9 cellular contexts compared by ENCODE assay signal in the genomic region with DNA sequence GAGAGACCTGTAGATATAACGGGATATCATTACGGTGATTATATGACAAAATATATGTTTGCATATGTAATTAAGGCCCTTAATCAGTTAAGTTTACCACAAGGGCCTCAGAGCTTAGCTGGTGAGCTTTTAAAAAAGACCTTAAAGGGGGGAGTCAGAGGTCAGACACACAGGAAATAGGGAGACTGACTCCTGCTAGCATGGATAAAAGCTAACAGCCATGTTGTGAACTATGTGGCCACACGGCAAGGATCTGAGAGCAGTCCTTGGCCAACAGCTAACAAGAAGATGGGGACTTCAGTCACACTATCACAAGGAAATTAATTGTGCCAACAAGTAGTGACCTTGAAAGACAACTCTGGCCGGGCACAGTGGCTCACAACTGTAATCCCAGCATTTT. TPM values are rescaled to one million over a fixed set of nuclear protein-coding genes. Genes with fewer than 3 reads are reported as not detected.
A peak's percentile ranks its signal among the peaks of the same experiment; 100 is the strongest.
DNase-seq lines count a peak whose midpoint lies in the region; ATAC-seq and TF ChIP-seq lines count a peak whose summit lies in the region.
"Had no signal": no experiment of that assay in that cellular context is flagged by ENCODE, and none has a peak within 500 bp of the region (broad histone marks: within the 10 kb centered on the region; RNA-seq: fewer than 3 reads in every experiment).

No MANE protein-coding gene starts in this region.

- no peak for TF ChIP-seq CTCF in RWPE1 (conservative IDR thresholded peaks at IDR 0.05; ENCODE audit: low read depth)

- H3K27ac ChIP-seq in RWPE1 = peak overlapping the region; percentile 45
- peak overlapping the region; percentile 43 for H3K27ac ChIP-seq in iPS-18a (ENCODE audit: low read length)
- peak overlapping the region; percentile 18 for H3K27ac ChIP-seq in thymus (ENCODE audit: low read depth)
- H3K27ac ChIP-seq in effector memory CD4-positive, alpha-beta T cell (ENCODE audit: insufficient read depth, low read length, poor library complexity, severe bottlenecking) = no peak overlapping the region

- H3K4me3 Mint-ChIP-seq in activated naive CD4-positive, alpha-beta T cell treated with anti-CD3 and anti-CD28 coated beads, Interleukin-2, amount 50 U/mL, for 24 hours = peak overlapping the region; percentile 8

- H3K9me3 Mint-ChIP-seq in activated naive CD4-positive, alpha-beta T cell treated with anti-CD3 and anti-CD28 coated beads, Interleukin-2, amount 50 U/mL, for 24 hours = no peaks in the 10 kb centered on the region

- H3K27me3 Mint-ChIP-seq in activated naive CD4-positive, alpha-beta T cell treated with anti-CD3 and anti-CD28 coated beads, Interleukin-2, amount 50 U/mL, for 24 hours = no peaks in the 10 kb centered on the region

- H3K27me3 ChIP-seq in iPS-18a (ENCODE audit: control insufficient read depth, insufficient read depth, low read length) = no peaks in the 10 kb centered on the region
- H3K27me3 ChIP-seq in thymus (ENCODE audit: control insufficient read depth, insufficient read depth) = no peaks in the 10 kb centered on the region
- H3K27me3 ChIP-seq in effector memory CD4-positive, alpha-beta T cell (replicated peaks; ENCODE audit: control insufficient read depth, insufficient read depth, low read length, poor library complexity, severe bottlenecking) = no peaks in the 10 kb centered on the region
- H3K27me3 ChIP-seq: SJSA1 had no signal

- H3K36me3 Mint-ChIP-seq in activated naive CD4-positive, alpha-beta T cell treated with anti-CD3 and anti-CD28 coated beads, Interleukin-2, amount 50 U/mL, for 24 hours = peaks cover 4% of the 10 kb centered on the region

- H3K9ac ChIP-seq in iPS-18a (ENCODE audit: low read length) = no peak overlapping the region

- POLR2A ChIA-PET in RWPE1 (lab: Yijun Ruan, JAX; ENCODE audit: low non-redundant PET) = no interaction called here

- H3K36me3 ChIP-seq in iPS-18a (ENCODE audit: control insufficient read depth, low read depth, low read length) (no peaks in the 10 kb centered on the region), thymus (ENCODE audit: control insufficient read depth, insufficient read depth) (peaks cover under 1% of the 10 kb centered on the region)
- no peaks in the 10 kb centered on the region for H3K36me3 ChIP-seq in effector memory CD4-positive, alpha-beta T cell (ENCODE audit: control insufficient read depth, insufficient read depth, low read length)

- ATAC-seq in HG03521 (IDR thresholded peaks at IDR 0.05; ENCODE audit: unreplicated experiment) = no peak

- H3K4me1 ChIP-seq in iPS-18a (ENCODE audit: control insufficient read depth, low read depth, low read length) = peaks cover 26% of the 10 kb centered on the region
- peaks cover 8% of the 10 kb centered on the region for H3K4me1 ChIP-seq in thymus (ENCODE audit: control insufficient read depth, insufficient read depth, low read length)
- peaks cover 7% of the 10 kb centered on the region for H3K4me1 ChIP-seq in effector memory CD4-positive, alpha-beta T cell (ENCODE audit: control insufficient read depth, insufficient read depth, low read length, poor library complexity, severe bottlenecking)

- CTCF ChIA-PET in RWPE1 (lab: Yijun Ruan, JAX) = no interaction called here

- no peak for DNase-seq in activated naive CD4-positive, alpha-beta T cell (lab: John Stamatoyannopoulos, UW)
- DNase-seq in RWPE1 (ENCODE audit: low spot score) = no peak
- DNase-seq in effector memory CD4-positive, alpha-beta T cell = no peak
- no peak for DNase-seq in T1000 (lab: John Stamatoyannopoulos, UW)

- no peak overlapping the region for H3K27ac Mint-ChIP-seq in activated naive CD4-positive, alpha-beta T cell treated with anti-CD3 and anti-CD28 coated beads, Interleukin-2, amount 50 U/mL, for 24 hours

- 87% methylated on average over 4 of the region's 4 CpGs for WGBS in thymus

- H3K9me3 ChIP-seq in iPS-18a (ENCODE audit: control insufficient read depth, low read depth, low read length) = no peaks in the 10 kb centered on the region
- no peaks in the 10 kb centered on the region for H3K9me3 ChIP-seq in thymus (ENCODE audit: control insufficient read depth)
- H3K9me3 ChIP-seq in effector memory CD4-positive, alpha-beta T cell (ENCODE audit: control insufficient read depth, low read length) = no peaks in the 10 kb centered on the region
- H3K9me3 ChIP-seq: SJSA1 had no signal

- H3K4me1 Mint-ChIP-seq in activated naive CD4-positive, alpha-beta T cell treated with anti-CD3 and anti-CD28 coated beads, Interleukin-2, amount 50 U/mL, for 24 hours = peaks cover 63% of the 10 kb centered on the region

- H3K4me3 ChIP-seq in iPS-18a (ENCODE audit: low read length) (no peak overlapping the region), thymus (ENCODE audit: low read length) (no peak overlapping the region)
- H3K4me3 ChIP-seq in effector memory CD4-positive, alpha-beta T cell (ENCODE audit: insufficient read depth, low read depth, low read length, poor library complexity, severe bottlenecking) = no peak overlapping the region
- H3K4me3 ChIP-seq: SJSA1 had no signal

RNA-seq across cellular contexts. Expression of gene STAG1, which starts 3.1 kb away (rescaled TPM):
- polyA plus RNA-seq in thymus = 15.9 TPM
